Comparison of ENCODE assay signal across 1 cellular context in the genomic region with DNA sequence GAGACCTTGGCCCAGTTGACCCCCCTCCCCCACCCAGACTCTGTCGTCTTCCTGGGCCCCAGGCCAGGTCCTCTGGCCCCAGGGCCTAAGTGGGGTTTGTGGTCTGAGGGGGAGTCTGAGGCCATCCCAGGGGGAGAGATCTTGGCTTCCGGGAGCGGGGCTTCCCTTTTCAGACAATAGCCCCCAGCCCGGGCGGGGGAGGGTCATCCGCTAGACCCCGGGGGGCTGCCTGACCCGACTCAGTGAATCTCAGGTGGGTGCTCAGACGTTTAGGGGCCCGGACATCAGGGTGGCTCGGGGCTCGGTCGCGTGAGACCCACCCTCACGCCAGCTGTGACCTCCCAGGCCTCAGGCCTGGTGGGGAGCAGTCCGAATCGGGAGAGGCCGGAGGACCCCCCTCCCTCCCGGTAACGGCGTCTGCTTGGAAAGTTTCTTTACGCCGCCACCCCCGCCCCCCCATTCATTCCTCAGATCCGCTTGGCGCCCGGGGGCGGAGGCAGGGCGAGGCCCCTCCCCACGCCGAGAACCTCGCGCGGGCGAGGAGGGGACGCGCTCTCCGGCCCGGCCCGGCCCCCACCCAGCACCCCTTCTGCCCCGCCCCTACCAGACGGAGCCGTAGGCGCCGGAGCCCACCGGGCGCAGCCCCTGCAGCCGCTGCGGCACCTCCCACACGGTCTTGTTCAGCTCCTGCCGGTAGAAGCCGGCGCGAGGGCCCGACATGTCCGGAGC.
A peak's percentile ranks its signal among the peaks of the same experiment; 100 is the strongest.
TF ChIP-seq lines count a peak whose summit lies in the region.

No MANE protein-coding gene starts in this region.

TF ChIP-seq in HEK293, 187 proteins besides CTCF, POLR2A, EP300 and RAD21 (continued from another document and continues in another):
- TF ChIP-seq, protein P1, sequence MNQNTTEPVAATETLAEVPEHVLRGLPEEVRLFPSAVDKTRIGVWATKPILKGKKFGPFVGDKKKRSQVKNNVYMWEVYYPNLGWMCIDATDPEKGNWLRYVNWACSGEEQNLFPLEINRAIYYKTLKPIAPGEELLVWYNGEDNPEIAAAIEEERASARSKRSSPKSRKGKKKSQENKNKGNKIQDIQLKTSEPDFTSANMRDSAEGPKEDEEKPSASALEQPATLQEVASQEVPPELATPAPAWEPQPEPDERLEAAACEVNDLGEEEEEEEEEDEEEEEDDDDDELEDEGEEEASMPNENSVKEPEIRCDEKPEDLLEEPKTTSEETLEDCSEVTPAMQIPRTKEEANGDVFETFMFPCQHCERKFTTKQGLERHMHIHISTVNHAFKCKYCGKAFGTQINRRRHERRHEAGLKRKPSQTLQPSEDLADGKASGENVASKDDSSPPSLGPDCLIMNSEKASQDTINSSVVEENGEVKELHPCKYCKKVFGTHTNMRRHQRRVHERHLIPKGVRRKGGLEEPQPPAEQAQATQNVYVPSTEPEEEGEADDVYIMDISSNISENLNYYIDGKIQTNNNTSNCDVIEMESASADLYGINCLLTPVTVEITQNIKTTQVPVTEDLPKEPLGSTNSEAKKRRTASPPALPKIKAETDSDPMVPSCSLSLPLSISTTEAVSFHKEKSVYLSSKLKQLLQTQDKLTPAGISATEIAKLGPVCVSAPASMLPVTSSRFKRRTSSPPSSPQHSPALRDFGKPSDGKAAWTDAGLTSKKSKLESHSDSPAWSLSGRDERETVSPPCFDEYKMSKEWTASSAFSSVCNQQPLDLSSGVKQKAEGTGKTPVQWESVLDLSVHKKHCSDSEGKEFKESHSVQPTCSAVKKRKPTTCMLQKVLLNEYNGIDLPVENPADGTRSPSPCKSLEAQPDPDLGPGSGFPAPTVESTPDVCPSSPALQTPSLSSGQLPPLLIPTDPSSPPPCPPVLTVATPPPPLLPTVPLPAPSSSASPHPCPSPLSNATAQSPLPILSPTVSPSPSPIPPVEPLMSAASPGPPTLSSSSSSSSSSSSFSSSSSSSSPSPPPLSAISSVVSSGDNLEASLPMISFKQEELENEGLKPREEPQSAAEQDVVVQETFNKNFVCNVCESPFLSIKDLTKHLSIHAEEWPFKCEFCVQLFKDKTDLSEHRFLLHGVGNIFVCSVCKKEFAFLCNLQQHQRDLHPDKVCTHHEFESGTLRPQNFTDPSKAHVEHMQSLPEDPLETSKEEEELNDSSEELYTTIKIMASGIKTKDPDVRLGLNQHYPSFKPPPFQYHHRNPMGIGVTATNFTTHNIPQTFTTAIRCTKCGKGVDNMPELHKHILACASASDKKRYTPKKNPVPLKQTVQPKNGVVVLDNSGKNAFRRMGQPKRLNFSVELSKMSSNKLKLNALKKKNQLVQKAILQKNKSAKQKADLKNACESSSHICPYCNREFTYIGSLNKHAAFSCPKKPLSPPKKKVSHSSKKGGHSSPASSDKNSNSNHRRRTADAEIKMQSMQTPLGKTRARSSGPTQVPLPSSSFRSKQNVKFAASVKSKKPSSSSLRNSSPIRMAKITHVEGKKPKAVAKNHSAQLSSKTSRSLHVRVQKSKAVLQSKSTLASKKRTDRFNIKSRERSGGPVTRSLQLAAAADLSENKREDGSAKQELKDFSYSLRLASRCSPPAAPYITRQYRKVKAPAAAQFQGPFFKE (tag by site-specific recombination; IDR thresholded peaks at IDR 0.05; ENCODE audit: borderline replicate concordance): no peak
- TF ChIP-seq ZNF132 (tag by site-specific recombination; IDR thresholded peaks at IDR 0.05; ENCODE audit: borderline replicate concordance) (no peak), ZFHX2 (tag by site-specific recombination; conservative IDR thresholded peaks at IDR 0.05) (peak; percentile 65), ZNF155 (tag by site-specific recombination; IDR thresholded peaks at IDR 0.05) (no peak), ZNF223 (tag by site-specific recombination; IDR thresholded peaks at IDR 0.05) (no peak), ZNF596 (tag by site-specific recombination; IDR thresholded peaks at IDR 0.05) (no peak), ZNF610 (tag by site-specific recombination; IDR thresholded peaks at IDR 0.05; ENCODE audit: borderline replicate concordance) (no peak), ZNF19 (tag by site-specific recombination; IDR thresholded peaks at IDR 0.05; ENCODE audit: low read depth) (no peak), ZNF366 (tag by site-specific recombination; conservative IDR thresholded peaks at IDR 0.05) (no peak), SETDB1 (IDR thresholded peaks at IDR 0.05; ENCODE audit: insufficient read length, low read length) (no peak), ZBTB7A (tag by site-specific recombination; IDR thresholded peaks at IDR 0.05; ENCODE audit: low read depth) (no peak), ZFP3 (tag by site-specific recombination; IDR thresholded peaks at IDR 0.05; ENCODE audit: low read depth) (no peak), KLF1 (tag by site-specific recombination; IDR thresholded peaks at IDR 0.05) (peak; percentile 12; the same call in 1 of the 2 replicates), BCL11B (tag by site-specific recombination; IDR thresholded peaks at IDR 0.05; ENCODE audit: low read depth) (peak; percentile 84; the same call in 1 of the 2 replicates), ZNF274 (IDR thresholded peaks at IDR 0.05; ENCODE audit: low read length) (no peak), ZNF274 (tag by site-specific recombination; IDR thresholded peaks at IDR 0.05; ENCODE audit: borderline replicate concordance) (no peak), SP2 (tag by site-specific recombination; IDR thresholded peaks at IDR 0.05) (peak; percentile 5; the same call in 1 of the 2 replicates), ZSCAN30 (tag by site-specific recombination; IDR thresholded peaks at IDR 0.05) (no peak), ZNF416 (tag by site-specific recombination; IDR thresholded peaks at IDR 0.05) (no peak), ZNF600 (tag by site-specific recombination; IDR thresholded peaks at IDR 0.05) (no peak), ZNF140 (tag by site-specific recombination; IDR thresholded peaks at IDR 0.05) (no peak), GLIS1 (tag by site-specific recombination; IDR thresholded peaks at IDR 0.05) (no peak), ZNF670 (tag by site-specific recombination; IDR thresholded peaks at IDR 0.05; ENCODE audit: low read depth) (no peak), ZNF658 (tag by site-specific recombination; IDR thresholded peaks at IDR 0.05) (no peak), ZBTB48 (tag by site-specific recombination; IDR thresholded peaks at IDR 0.05) (no peak), RBAK (tag by site-specific recombination; IDR thresholded peaks at IDR 0.05) (no peak), EGR2 (tag by site-specific recombination; IDR thresholded peaks at IDR 0.05; ENCODE audit: low read depth) (peak; percentile 37; the same call in 1 of the 2 replicates)
- TF ChIP-seq, protein P2, sequence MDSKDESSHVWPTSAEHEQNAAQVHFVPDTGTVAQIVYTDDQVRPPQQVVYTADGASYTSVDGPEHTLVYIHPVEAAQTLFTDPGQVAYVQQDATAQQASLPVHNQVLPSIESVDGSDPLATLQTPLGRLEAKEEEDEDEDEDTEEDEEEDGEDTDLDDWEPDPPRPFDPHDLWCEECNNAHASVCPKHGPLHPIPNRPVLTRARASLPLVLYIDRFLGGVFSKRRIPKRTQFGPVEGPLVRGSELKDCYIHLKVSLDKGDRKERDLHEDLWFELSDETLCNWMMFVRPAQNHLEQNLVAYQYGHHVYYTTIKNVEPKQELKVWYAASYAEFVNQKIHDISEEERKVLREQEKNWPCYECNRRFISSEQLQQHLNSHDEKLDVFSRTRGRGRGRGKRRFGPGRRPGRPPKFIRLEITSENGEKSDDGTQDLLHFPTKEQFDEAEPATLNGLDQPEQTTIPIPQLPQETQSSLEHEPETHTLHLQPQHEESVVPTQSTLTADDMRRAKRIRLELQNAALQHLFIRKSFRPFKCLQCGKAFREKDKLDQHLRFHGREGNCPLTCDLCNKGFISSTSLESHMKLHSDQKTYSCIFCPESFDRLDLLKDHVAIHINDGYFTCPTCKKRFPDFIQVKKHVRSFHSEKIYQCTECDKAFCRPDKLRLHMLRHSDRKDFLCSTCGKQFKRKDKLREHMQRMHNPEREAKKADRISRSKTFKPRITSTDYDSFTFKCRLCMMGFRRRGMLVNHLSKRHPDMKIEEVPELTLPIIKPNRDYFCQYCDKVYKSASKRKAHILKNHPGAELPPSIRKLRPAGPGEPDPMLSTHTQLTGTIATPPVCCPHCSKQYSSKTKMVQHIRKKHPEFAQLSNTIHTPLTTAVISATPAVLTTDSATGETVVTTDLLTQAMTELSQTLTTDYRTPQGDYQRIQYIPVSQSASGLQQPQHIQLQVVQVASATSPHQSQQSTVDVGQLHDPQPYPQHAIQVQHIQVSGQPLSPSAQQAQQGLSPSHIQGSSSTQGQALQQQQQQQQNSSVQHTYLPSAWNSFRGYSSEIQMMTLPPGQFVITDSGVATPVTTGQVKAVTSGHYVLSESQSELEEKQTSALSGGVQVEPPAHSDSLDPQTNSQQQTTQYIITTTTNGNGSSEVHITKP (tag by site-specific recombination; IDR thresholded peaks at IDR 0.05): peak; percentile 47
- TF ChIP-seq, protein P3, sequence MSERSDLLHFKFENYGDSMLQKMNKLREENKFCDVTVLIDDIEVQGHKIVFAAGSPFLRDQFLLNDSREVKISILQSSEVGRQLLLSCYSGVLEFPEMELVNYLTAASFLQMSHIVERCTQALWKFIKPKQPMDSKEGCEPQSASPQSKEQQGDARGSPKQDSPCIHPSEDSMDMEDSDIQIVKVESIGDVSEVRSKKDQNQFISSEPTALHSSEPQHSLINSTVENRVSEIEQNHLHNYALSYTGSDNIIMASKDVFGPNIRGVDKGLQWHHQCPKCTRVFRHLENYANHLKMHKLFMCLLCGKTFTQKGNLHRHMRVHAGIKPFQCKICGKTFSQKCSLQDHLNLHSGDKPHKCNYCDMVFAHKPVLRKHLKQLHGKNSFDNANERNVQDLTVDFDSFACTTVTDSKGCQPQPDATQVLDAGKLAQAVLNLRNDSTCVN (tag by site-specific recombination; optimal IDR thresholded peaks at IDR 0.05): peak; percentile 47
- TF ChIP-seq, protein P4, sequence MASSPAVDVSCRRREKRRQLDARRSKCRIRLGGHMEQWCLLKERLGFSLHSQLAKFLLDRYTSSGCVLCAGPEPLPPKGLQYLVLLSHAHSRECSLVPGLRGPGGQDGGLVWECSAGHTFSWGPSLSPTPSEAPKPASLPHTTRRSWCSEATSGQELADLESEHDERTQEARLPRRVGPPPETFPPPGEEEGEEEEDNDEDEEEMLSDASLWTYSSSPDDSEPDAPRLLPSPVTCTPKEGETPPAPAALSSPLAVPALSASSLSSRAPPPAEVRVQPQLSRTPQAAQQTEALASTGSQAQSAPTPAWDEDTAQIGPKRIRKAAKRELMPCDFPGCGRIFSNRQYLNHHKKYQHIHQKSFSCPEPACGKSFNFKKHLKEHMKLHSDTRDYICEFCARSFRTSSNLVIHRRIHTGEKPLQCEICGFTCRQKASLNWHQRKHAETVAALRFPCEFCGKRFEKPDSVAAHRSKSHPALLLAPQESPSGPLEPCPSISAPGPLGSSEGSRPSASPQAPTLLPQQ (tag by site-specific recombination; IDR thresholded peaks at IDR 0.05): no peak
- TF ChIP-seq, protein P5, sequence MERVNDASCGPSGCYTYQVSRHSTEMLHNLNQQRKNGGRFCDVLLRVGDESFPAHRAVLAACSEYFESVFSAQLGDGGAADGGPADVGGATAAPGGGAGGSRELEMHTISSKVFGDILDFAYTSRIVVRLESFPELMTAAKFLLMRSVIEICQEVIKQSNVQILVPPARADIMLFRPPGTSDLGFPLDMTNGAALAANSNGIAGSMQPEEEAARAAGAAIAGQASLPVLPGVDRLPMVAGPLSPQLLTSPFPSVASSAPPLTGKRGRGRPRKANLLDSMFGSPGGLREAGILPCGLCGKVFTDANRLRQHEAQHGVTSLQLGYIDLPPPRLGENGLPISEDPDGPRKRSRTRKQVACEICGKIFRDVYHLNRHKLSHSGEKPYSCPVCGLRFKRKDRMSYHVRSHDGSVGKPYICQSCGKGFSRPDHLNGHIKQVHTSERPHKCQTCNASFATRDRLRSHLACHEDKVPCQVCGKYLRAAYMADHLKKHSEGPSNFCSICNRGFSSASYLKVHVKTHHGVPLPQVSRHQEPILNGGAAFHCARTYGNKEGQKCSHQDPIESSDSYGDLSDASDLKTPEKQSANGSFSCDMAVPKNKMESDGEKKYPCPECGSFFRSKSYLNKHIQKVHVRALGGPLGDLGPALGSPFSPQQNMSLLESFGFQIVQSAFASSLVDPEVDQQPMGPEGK (tag by site-specific recombination; IDR thresholded peaks at IDR 0.05): no peak; the same call in none of the 2 replicates
- TF ChIP-seq, protein P6, sequence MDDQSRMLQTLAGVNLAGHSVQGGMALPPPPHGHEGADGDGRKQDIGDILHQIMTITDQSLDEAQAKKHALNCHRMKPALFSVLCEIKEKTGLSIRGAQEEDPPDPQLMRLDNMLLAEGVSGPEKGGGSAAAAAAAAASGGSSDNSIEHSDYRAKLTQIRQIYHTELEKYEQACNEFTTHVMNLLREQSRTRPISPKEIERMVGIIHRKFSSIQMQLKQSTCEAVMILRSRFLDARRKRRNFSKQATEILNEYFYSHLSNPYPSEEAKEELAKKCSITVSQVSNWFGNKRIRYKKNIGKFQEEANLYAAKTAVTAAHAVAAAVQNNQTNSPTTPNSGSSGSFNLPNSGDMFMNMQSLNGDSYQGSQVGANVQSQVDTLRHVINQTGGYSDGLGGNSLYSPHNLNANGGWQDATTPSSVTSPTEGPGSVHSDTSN (CRISPR knock-in tag; IDR thresholded peaks at IDR 0.05): no peak
- TF ChIP-seq, protein P7, sequence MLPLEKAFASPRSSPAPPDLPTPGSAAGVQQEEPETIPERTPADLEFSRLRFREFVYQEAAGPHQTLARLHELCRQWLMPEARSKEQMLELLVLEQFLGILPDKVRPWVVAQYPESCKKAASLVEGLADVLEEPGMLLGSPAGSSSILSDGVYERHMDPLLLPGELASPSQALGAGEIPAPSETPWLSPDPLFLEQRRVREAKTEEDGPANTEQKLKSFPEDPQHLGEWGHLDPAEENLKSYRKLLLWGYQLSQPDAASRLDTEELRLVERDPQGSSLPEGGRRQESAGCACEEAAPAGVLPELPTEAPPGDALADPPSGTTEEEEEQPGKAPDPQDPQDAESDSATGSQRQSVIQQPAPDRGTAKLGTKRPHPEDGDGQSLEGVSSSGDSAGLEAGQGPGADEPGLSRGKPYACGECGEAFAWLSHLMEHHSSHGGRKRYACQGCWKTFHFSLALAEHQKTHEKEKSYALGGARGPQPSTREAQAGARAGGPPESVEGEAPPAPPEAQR (tag by site-specific recombination; IDR thresholded peaks at IDR 0.05): no peak
- TF ChIP-seq, protein P8, sequence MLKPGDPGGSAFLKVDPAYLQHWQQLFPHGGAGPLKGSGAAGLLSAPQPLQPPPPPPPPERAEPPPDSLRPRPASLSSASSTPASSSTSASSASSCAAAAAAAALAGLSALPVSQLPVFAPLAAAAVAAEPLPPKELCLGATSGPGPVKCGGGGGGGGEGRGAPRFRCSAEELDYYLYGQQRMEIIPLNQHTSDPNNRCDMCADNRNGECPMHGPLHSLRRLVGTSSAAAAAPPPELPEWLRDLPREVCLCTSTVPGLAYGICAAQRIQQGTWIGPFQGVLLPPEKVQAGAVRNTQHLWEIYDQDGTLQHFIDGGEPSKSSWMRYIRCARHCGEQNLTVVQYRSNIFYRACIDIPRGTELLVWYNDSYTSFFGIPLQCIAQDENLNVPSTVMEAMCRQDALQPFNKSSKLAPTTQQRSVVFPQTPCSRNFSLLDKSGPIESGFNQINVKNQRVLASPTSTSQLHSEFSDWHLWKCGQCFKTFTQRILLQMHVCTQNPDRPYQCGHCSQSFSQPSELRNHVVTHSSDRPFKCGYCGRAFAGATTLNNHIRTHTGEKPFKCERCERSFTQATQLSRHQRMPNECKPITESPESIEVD (tag by site-specific recombination; IDR thresholded peaks at IDR 0.05): no peak
